ENCODE assay signal across 24 cellular contexts in the genomic region with DNA sequence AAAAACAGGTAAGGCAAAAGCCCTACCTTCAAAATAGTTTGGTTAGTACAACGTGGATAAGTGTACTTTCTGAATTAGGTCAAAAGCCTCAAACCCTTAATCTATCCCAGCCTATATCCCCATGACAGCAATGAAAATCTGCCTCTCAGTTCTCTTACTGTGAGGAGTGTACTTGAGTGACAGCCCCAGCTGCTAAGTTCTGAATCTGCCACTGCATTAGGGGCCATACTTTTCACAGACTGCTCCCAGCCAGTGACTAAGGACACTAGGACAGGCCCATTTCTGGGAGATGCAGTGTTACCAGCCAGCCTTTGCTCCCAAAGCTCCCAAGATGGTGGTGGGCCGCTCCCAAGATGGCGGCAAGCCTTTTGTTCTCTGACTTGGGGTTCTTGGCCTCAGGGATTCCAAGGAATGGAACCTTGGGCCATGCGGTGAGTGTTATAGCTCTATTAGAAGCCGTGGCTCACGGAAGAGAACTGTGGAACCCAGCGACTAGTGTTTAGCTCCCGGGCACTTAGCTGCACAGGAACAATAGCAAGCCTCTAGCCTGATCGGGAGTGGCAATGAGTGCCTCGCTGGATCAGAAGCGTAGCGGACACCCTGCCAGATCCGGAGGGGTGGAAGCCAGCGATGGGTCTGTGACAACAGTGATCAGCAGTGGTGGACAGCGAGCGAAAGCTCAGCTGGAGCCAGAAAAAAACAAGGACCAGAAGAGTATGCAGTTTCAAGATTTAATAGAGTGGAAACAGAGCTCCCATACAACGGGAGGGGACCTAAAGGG.
DNase-seq lines count a peak whose midpoint lies in the region; ATAC-seq, FAIRE-seq and TF ChIP-seq lines count a peak whose summit lies in the region.
"Had no signal": no experiment of that assay in that cellular context is flagged by ENCODE, and none has a peak within 500 bp of the region (broad histone marks: within the 10 kb centered on the region; RNA-seq: fewer than 3 reads in every experiment).

No MANE protein-coding gene starts in this region.

- peaks cover 5% of the 10 kb centered on the region for H3K4me1 Mint-ChIP-seq in astrocyte (ENCODE audit: low read depth, unreplicated experiment)
- H3K4me1 Mint-ChIP-seq in nephron: peaks cover 45% of the 10 kb centered on the region
- H3K4me1 Mint-ChIP-seq: CD14-positive monocyte; CD4-positive, alpha-beta memory T cell had no signal

- H3K36me3 Mint-ChIP-seq in astrocyte (ENCODE audit: low read depth, unreplicated experiment) (no peaks in the 10 kb centered on the region), nephron (ENCODE audit: low read depth) (no peaks in the 10 kb centered on the region)
- H3K36me3 Mint-ChIP-seq: CD14-positive monocyte; CD4-positive, alpha-beta memory T cell had no signal

- TF ChIP-seq POLR2A in testis (IDR thresholded peaks at IDR 0.05): no peak

- H3K4me2 ChIP-seq in astrocyte (ENCODE audit: low read length): no peak overlapping the region
- H3K4me2 ChIP-seq: A549, BLaER1 had no signal

- TF ChIP-seq CTCF in astrocyte (IDR thresholded peaks at IDR 0.05; ENCODE audit: insufficient read depth, low read depth, low read length): no peak
- TF ChIP-seq CTCF in nephron (IDR thresholded peaks at IDR 0.05; ENCODE audit: unreplicated experiment in 3 of 3): no peak
- no peak for TF ChIP-seq CTCF in testis (IDR thresholded peaks at IDR 0.05)

- H3K36me3 ChIP-seq in astrocyte (ENCODE audit: insufficient read depth, low read length) (no peaks in the 10 kb centered on the region), testis (ENCODE audit: low read depth, missing control alignments) (no peaks in the 10 kb centered on the region)
- H3K36me3 ChIP-seq: BLaER1 had no signal

- H3K27ac Mint-ChIP-seq in astrocyte (ENCODE audit: unreplicated experiment): no peak overlapping the region
- H3K27ac Mint-ChIP-seq in nephron: peak overlapping the region; percentile 41 to 79 (median 66)
- H3K27ac Mint-ChIP-seq: CD4-positive, alpha-beta memory T cell; HFFc6 had no signal

- H3K27me3 Mint-ChIP-seq in astrocyte (ENCODE audit: low read depth, unreplicated experiment): no peaks in the 10 kb centered on the region
- no peaks in the 10 kb centered on the region for H3K27me3 Mint-ChIP-seq in nephron (ENCODE audit: low read depth)
- H3K27me3 Mint-ChIP-seq: CD4-positive, alpha-beta memory T cell had no signal

- 56 to 77% methylated on average over 1 to 17 of the region's 17 CpGs for WGBS in testis, 2 donors

- peak; percentile 85 for FAIRE-seq in astrocyte (lab: Jason Lieb, UNC)
- FAIRE-seq: A549, GM12892, GM18507, HTR-8/SVneo had no signal

- H3K79me2 ChIP-seq in astrocyte (ENCODE audit: insufficient read depth, low read length): no peaks in the 10 kb centered on the region

- DNase-seq in LHCN-M2 (ENCODE audit: low read depth): peak; percentile 82
- DNase-seq in astrocyte (ENCODE audit: low read depth): no peak
- DNase-seq in testis: peak; percentile 13
- no peak for DNase-seq in NCI-H1436 (lab: John Stamatoyannopoulos, UW)
- no peak for DNase-seq in caudate nucleus (lab: John Stamatoyannopoulos, UW)
- DNase-seq: AML-193; CD4-positive, alpha-beta memory T cell; DMS153; DMS79; GDM1; GOT3; H7; HFFc6; IMR-90 had no signal

- no peaks in the 10 kb centered on the region for H4K20me1 ChIP-seq in astrocyte (ENCODE audit: insufficient read depth, low read length)
- H4K20me1 ChIP-seq: BLaER1 had no signal

- intact Hi-C loops in testis (cut with DNase I; ENCODE audit: low total_unique reads): no loop called here

- H3K9ac ChIP-seq in astrocyte (ENCODE audit: low read length): no peak overlapping the region
- H3K9ac ChIP-seq: BLaER1 had no signal

- H3K27me3 ChIP-seq in astrocyte (ENCODE audit: insufficient read depth, low read length) (no peaks in the 10 kb centered on the region), testis (no peaks in the 10 kb centered on the region)

- H3K4me3 Mint-ChIP-seq in astrocyte (ENCODE audit: unreplicated experiment): no peak overlapping the region
- no peak overlapping the region for H3K4me3 Mint-ChIP-seq in nephron
- H3K4me3 Mint-ChIP-seq: CD14-positive monocyte; CD4-positive, alpha-beta memory T cell; HFFc6 had no signal

- H3K9me3 Mint-ChIP-seq in astrocyte (ENCODE audit: unreplicated experiment) (no peaks in the 10 kb centered on the region), nephron (peaks cover 2% of the 10 kb centered on the region)

- no peaks in the 10 kb centered on the region for H3K4me1 ChIP-seq in astrocyte (ENCODE audit: insufficient read depth, low read length)
- H3K4me1 ChIP-seq in testis: no peaks in the 10 kb centered on the region
- H3K4me1 ChIP-seq: A549, BLaER1 had no signal

- no peak overlapping the region for H2AFZ ChIP-seq in astrocyte (ENCODE audit: low read depth, low read length)

- no peaks in the 10 kb centered on the region for H3K9me3 ChIP-seq in astrocyte (ENCODE audit: insufficient read depth, low read depth, low read length)
- no peaks in the 10 kb centered on the region for H3K9me3 ChIP-seq in testis
- H3K9me3 ChIP-seq: A549, BLaER1 had no signal

- H3K27ac ChIP-seq in astrocyte (ENCODE audit: low read depth, low read length) (no peak overlapping the region), testis (no peak overlapping the region), caudate nucleus (ENCODE audit: low read depth, low read length) (no peak overlapping the region)
- H3K27ac ChIP-seq: 22Rv1, A549, BLaER1 had no signal

- H3K4me3 ChIP-seq in astrocyte (ENCODE audit: insufficient read depth, low read depth, low read length) (no peak overlapping the region), testis (no peak overlapping the region)
- H3K4me3 ChIP-seq: A549, BLaER1 had no signal

- ATAC-seq in GM19351 (IDR thresholded peaks at IDR 0.05; ENCODE audit: unreplicated experiment): no peak
- ATAC-seq: A549, HCT116 had no signal

Comparison
In these comparisons a context has a peak if more than half of its experiments do, and no peak if none do; other contexts are left out.
1. DNase-seq: peak in LHCN-M2 (single experiment) and testis (single experiment); none in astrocyte (single experiment), NCI-H1436 (single experiment) and caudate nucleus (0 of 61).